In genomic region chr15:42919794-42920280, GRCh38 we compare ENCODE assay signal across 8 cellular contexts. TPM values are rescaled to one million over a fixed set of nuclear protein-coding genes. Genes with fewer than 3 reads are reported as not detected.
DNase-seq lines count a peak whose midpoint lies in the region; ATAC-seq and TF ChIP-seq lines count a peak whose summit lies in the region.

No MANE protein-coding gene starts in this region.

- peak overlapping the region; percentile 94 for H3K4me2 ChIP-seq in Loucy (ENCODE audit: low read depth, low read length, poor library complexity, severe bottlenecking)

- H3K9me3 ChIP-seq in Loucy (ENCODE audit: insufficient read depth, low read depth, low read length) (no peaks in the 10 kb centered on the region), mucosa of stomach (ENCODE audit: control insufficient read depth, low read length) (no peaks in the 10 kb centered on the region), upper lobe of left lung (no peaks in the 10 kb centered on the region)

- H3K27me3 ChIP-seq in Loucy (ENCODE audit: insufficient read depth, low read length, poor library complexity, severe bottlenecking) (no peaks in the 10 kb centered on the region), mucosa of stomach (ENCODE audit: control insufficient read depth, insufficient read depth, low read length) (no peaks in the 10 kb centered on the region), upper lobe of left lung (no peaks in the 10 kb centered on the region)

- H3K9me2 ChIP-seq in Loucy (replicated peaks; ENCODE audit: low read depth, low read length), result no peaks in the 10 kb centered on the region

- TF ChIP-seq CTCF in Loucy (conservative IDR thresholded peaks at IDR 0.05; ENCODE audit: low read length), result no peak
- TF ChIP-seq CTCF in epithelial cell of proximal tubule (conservative IDR thresholded peaks at IDR 0.05; ENCODE audit: low read depth, low read length), result no peak
- TF ChIP-seq CTCF in upper lobe of left lung (IDR thresholded peaks at IDR 0.05), result no peak

- H3K36me3 ChIP-seq in Loucy (ENCODE audit: insufficient read depth, low read length), result no peaks in the 10 kb centered on the region
- H3K36me3 ChIP-seq in mucosa of stomach (ENCODE audit: control insufficient read depth, insufficient read depth, low read length), result no peaks in the 10 kb centered on the region
- no peaks in the 10 kb centered on the region for H3K36me3 ChIP-seq in upper lobe of left lung

- 0 out of 2 replicates have a peak, but pooled peaks cover 4% of the 10 kb centered on the region for H3F3A ChIP-seq in Loucy (ENCODE audit: low read depth)

- H3K9ac ChIP-seq in Loucy (ENCODE audit: low read depth, low read length, poor library complexity, severe bottlenecking) (peak overlapping the region; percentile 81), mucosa of stomach (ENCODE audit: low read length) (peak overlapping the region; percentile 78)

- peak overlapping the region; percentile 82 to 93 (median 89) for H3K27ac ChIP-seq in upper lobe of left lung

- no peak for TF ChIP-seq POLR2A in upper lobe of left lung (IDR thresholded peaks at IDR 0.05)

- peak overlapping the region; percentile 71 for H2AFZ ChIP-seq in Loucy (ENCODE audit: low read length)

- H3K4me3 ChIP-seq in Loucy (ENCODE audit: low read length, poor library complexity, severe bottlenecking) (peak overlapping the region; percentile 88), epithelial cell of proximal tubule (ENCODE audit: low read depth, low read length) (peak overlapping the region; percentile 90), mucosa of stomach (ENCODE audit: low read length) (peak overlapping the region; percentile 70), upper lobe of left lung (peak overlapping the region; percentile 77 to 98 (median 92))

- ATAC-seq in upper lobe of left lung (ENCODE audit: low FRiP score in 2 of 2), result peak in 1 of 2 donors; percentile 42

- peak; percentile 30 for DNase-seq in NCI-H1105 treated with DMSO at 0.1 percent for 48 hours (lab: John Stamatoyannopoulos, UW)
- DNase-seq in NCI-H1105 (lab: John Stamatoyannopoulos, UW), result no peak
- peak; percentile 41 for DNase-seq in activated CD4-positive, alpha-beta T cell treated with anti-CD3 and anti-CD28 coated beads for 48 hours
- no peak for DNase-seq in epithelial cell of proximal tubule (ENCODE audit: low read depth)
- peak in 1 of 2 donors; percentile 33 for DNase-seq in upper lobe of left lung
- no peak for DNase-seq in cortex of kidney (lab: John Stamatoyannopoulos, UW)

- peaks cover 52% of the 10 kb centered on the region for H3K79me2 ChIP-seq in Loucy (ENCODE audit: insufficient read depth, low read length)

- H4K20me1 ChIP-seq in Loucy (ENCODE audit: insufficient read depth, low read length, poor library complexity, severe bottlenecking), result peaks cover 32% of the 10 kb centered on the region

- WGBS in upper lobe of left lung, 2 donors, result 3 to 6% methylated on average over 10 to 20 of the region's 20 CpGs

- peaks cover 40% of the 10 kb centered on the region for H3K4me1 ChIP-seq in Loucy (ENCODE audit: insufficient read depth, low read length, poor library complexity, severe bottlenecking)
- H3K4me1 ChIP-seq in mucosa of stomach (ENCODE audit: control insufficient read depth, insufficient read depth, low read length), result peaks cover 4% of the 10 kb centered on the region
- H3K4me1 ChIP-seq in upper lobe of left lung, result peaks cover 12 to 22% (median 16%) of the 10 kb centered on the region in 4 donors

- no peak for TF ChIP-seq EP300 in upper lobe of left lung (IDR thresholded peaks at IDR 0.05)

RNA-seq across cellular contexts. Expression of gene TTBK2, which starts 0.7 kb away (rescaled TPM):
- total RNA-seq in epithelial cell of proximal tubule (5.8 and 7.7 TPM in 2 replicates), upper lobe of left lung (10 to 100 TPM in 5 of 6 donors, 1 to 10 TPM in 1; 8.2 to 28.3 (median 13.2) TPM)

Comparison
In these comparisons a context has a peak if more than half of its experiments do, and no peak if none do; other contexts are left out.
1. DNase-seq: peak in NCI-H1105 treated with DMSO at 0.1 percent for 48 hours (single experiment) and activated CD4-positive, alpha-beta T cell treated with anti-CD3 and anti-CD28 coated beads for 48 hours (single experiment); none in NCI-H1105 (single experiment), epithelial cell of proximal tubule (single experiment) and cortex of kidney (single experiment).
2. Peak in every context shown above with its lines, with median percentiles within 50 percentile points of each other: H3K4me3 ChIP-seq.